In the genomic region with DNA sequence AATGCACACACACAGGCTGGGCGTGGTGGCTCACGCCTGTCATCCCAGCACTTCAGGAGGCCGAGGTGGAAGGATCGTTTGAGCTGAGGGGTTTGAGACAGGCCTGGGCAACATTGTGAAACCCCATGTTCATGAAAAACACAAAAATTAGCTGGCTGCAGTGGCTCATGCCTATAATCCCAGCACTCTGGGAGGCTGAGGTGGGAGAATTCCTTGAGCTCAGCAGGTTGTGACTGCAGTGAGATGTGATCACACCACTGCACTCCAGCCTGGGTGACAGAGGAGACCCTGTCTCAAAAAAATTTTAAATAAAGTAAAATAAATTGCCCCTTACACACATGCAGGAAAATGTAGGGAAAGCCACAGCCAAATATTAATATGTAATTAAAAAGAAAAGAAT, we compare ENCODE assay signal across 19 cellular contexts. TPM values are rescaled to one million over a fixed set of nuclear protein-coding genes. Genes with fewer than 3 reads are reported as not detected.
DNase-seq lines count a peak whose midpoint lies in the region; ATAC-seq and TF ChIP-seq lines count a peak whose summit lies in the region.
"Had no signal": no experiment of that assay in that cellular context is flagged by ENCODE, and none has a peak within 500 bp of the region (broad histone marks: within the 10 kb centered on the region; RNA-seq: fewer than 3 reads in every experiment).

No MANE protein-coding gene starts in this region.

- intact Hi-C loops in left ventricle myocardium inferior (cut with micrococcal nuclease), result no loop called here

- no peak overlapping the region for H3K4me3 Mint-ChIP-seq in WTC11
- H3K4me3 Mint-ChIP-seq: B cell; CD8-positive, alpha-beta memory T cell had no signal

- peak overlapping the region; percentile 39 for H3K9ac ChIP-seq in neuronal stem cell (ENCODE audit: low read depth, low read length, poor library complexity)
- H3K9ac ChIP-seq: BLaER1 treated with 17β-estradiol and CSF1 and Interleukin-3, amounts not matched to agents 10 nM and 100 nM had no signal

- no peak overlapping the region for H3K23ac ChIP-seq in neuronal stem cell (ENCODE audit: low read depth, low read length, poor library complexity)

- H3K4me1 ChIP-seq in neuronal stem cell (ENCODE audit: control insufficient read depth in 2 of 2, insufficient read depth in 1 of 2, low read depth in 1 of 2, low read length in 2 of 2), result peaks cover 0 to 2% of the 10 kb centered on the region in 2 donors
- H3K4me1 ChIP-seq in left ventricle myocardium inferior, result no peaks in the 10 kb centered on the region
- H3K4me1 ChIP-seq: BLaER1 treated with 17β-estradiol and CSF1 and Interleukin-3, amounts not matched to agents 10 nM and 100 nM had no signal

- H3K36me3 Mint-ChIP-seq in WTC11, result peaks cover 3% of the 10 kb centered on the region; the same call in 1 of the 2 replicates

- TF ChIP-seq CTCF in WTC11 (IDR thresholded peaks at IDR 0.05) (no peak), GM10248 (IDR thresholded peaks at IDR 0.05; ENCODE audit: control extremely low read depth, extremely low read depth, low read depth, missing control alignments) (no peak), left ventricle myocardium inferior (IDR thresholded peaks at IDR 0.05; ENCODE audit: borderline replicate concordance) (no peak)

- WGBS in neuronal stem cell (ENCODE audit: extremely low coverage in 2 of 2, insufficient read length in 2 of 2, insufficient replicate concordance in 1 of 2), 2 donors, result no CpG with 5 or more reads among the region's 4 CpGs

- H4K8ac ChIP-seq in neuronal stem cell (ENCODE audit: low read depth, low read length), result no peak overlapping the region

- no peak overlapping the region for H3K18ac ChIP-seq in neuronal stem cell (ENCODE audit: low read length)

- CTCF ChIA-PET in WTC11 (lab: Charles Lee), result no interaction called here
- CTCF ChIA-PET in GM10248 (lab: Yijun Ruan, JAX), result interaction anchor here (2.1 kb wide), 1 partner anchor 18 kb away, joined by 4 read pairs; no protein-coding TSS in a partner anchor

- H3K27ac Mint-ChIP-seq in WTC11, result peak overlapping the region; percentile 53; the same call in 1 of the 2 replicates
- H3K27ac Mint-ChIP-seq: B cell had no signal

- POLR2A ChIA-PET in WTC11 (lab: Charles Lee), result no interaction called here
- POLR2A ChIA-PET in GM10248 (lab: Yijun Ruan, JAX), result no interaction called here

- no peak overlapping the region for H3K14ac ChIP-seq in neuronal stem cell (ENCODE audit: low read length)

- H3K9me3 ChIP-seq in neuronal stem cell (replicated peaks in 1 of 2; ENCODE audit: control insufficient read depth in 2 of 2, insufficient read depth in 1 of 2, low read depth in 1 of 2, low read length in 2 of 2) (no peaks in the 10 kb centered on the region), left ventricle myocardium inferior (replicated peaks) (no peaks in the 10 kb centered on the region)
- H3K9me3 ChIP-seq: BLaER1 treated with 17β-estradiol and CSF1 and Interleukin-3, amounts not matched to agents 10 nM and 100 nM had no signal

- H3K4me2 ChIP-seq in neuronal stem cell (ENCODE audit: insufficient read depth, low read length, poor library complexity, severe bottlenecking), result no peak overlapping the region
- H3K4me2 ChIP-seq: BLaER1 treated with 17β-estradiol and CSF1 and Interleukin-3, amounts not matched to agents 10 nM and 100 nM had no signal

- H3K36me3 ChIP-seq in neuronal stem cell (replicated peaks in 1 of 2; ENCODE audit: control insufficient read depth in 2 of 2, insufficient read depth in 2 of 2, low read length in 2 of 2) (peaks cover 0 to 42% of the 10 kb centered on the region in 2 donors), left ventricle myocardium inferior (peaks cover 40% of the 10 kb centered on the region)

- peak overlapping the region; percentile 69 for H2BK5ac ChIP-seq in neuronal stem cell (ENCODE audit: low read length)

- H3K9me3 Mint-ChIP-seq in WTC11, result no peaks in the 10 kb centered on the region
- H3K9me3 Mint-ChIP-seq: CD8-positive, alpha-beta memory T cell had no signal

- no peak overlapping the region for H2AFZ ChIP-seq in neuronal stem cell (ENCODE audit: low read length)

- no peaks in the 10 kb centered on the region for H3K27me3 Mint-ChIP-seq in WTC11 (ENCODE audit: low read depth)
- H3K27me3 Mint-ChIP-seq: B cell; CD8-positive, alpha-beta memory T cell had no signal

- no peak for ATAC-seq in WTC11
- ATAC-seq: HepG2 had no signal

- in situ Hi-C loops in ACHN (cut with HindIII; ENCODE audit: low pct_ligation_motif_present, low pct_unique_long_range_greater_than_20kb, low sequenced_read_pairs), result no loop called here

- no peaks in the 10 kb centered on the region for H3K79me1 ChIP-seq in neuronal stem cell (ENCODE audit: low read depth, low read length)

- H3K4me1 Mint-ChIP-seq in WTC11, result no peaks in the 10 kb centered on the region
- H3K4me1 Mint-ChIP-seq: B cell; CD8-positive, alpha-beta memory T cell had no signal

- H4K91ac ChIP-seq in neuronal stem cell (ENCODE audit: low read depth, low read length, poor library complexity), result no peak overlapping the region

- DNase-seq in ACHN, result peak; percentile 31
- no peak for DNase-seq in WTC11 (ENCODE audit: low spot score)
- peak; percentile 37 for DNase-seq in kidney tubule cell (ENCODE audit: low spot score)
- no peak for DNase-seq in neuronal stem cell (ENCODE audit: low spot score)
- no peak for DNase-seq in GM10248 (ENCODE audit: extremely low spot score)
- no peak for DNase-seq in left ventricle myocardium inferior
- no peak for DNase-seq in central memory CD4-positive, alpha-beta T cell
- DNase-seq in cortex of kidney (lab: John Stamatoyannopoulos, UW), result no peak
- DNase-seq: 8988T; CD8-positive, alpha-beta memory T cell; COR-L47; DMS 273 treated with DMSO at 0.1 percent for 48 hours; DMS53; DND-41; EL; HCEC 1CT had no signal

- H2BK12ac ChIP-seq in neuronal stem cell (ENCODE audit: low read length), result no peak overlapping the region

- H2BK15ac ChIP-seq in neuronal stem cell (ENCODE audit: low read length), result no peak overlapping the region

- H3K27ac ChIP-seq in neuronal stem cell (replicated peaks; ENCODE audit: low read length) (no peak overlapping the region), left ventricle myocardium inferior (replicated peaks) (no peak overlapping the region)
- H3K27ac ChIP-seq: BLaER1 treated with 17β-estradiol and CSF1 and Interleukin-3, amounts not matched to agents 10 nM and 100 nM had no signal

- no peak overlapping the region for H2BK120ac ChIP-seq in neuronal stem cell (ENCODE audit: low read depth, low read length)

- H3K27me3 ChIP-seq in neuronal stem cell (ENCODE audit: control insufficient read depth in 3 of 3, insufficient read depth in 3 of 3, low read depth in 1 of 3, low read length in 3 of 3) (no peaks in the 10 kb centered on the region), left ventricle myocardium inferior (ENCODE audit: low read depth) (no peaks in the 10 kb centered on the region)
- H3K27me3 ChIP-seq: BLaER1 treated with 17β-estradiol and CSF1 and Interleukin-3, amounts not matched to agents 10 nM and 100 nM had no signal

- H3K4me3 ChIP-seq in neuronal stem cell (ENCODE audit: low read length in 2 of 2) (no peak overlapping the region), left ventricle myocardium inferior (no peak overlapping the region)
- H3K4me3 ChIP-seq: BLaER1 treated with 17β-estradiol and CSF1 and Interleukin-3, amounts not matched to agents 10 nM and 100 nM had no signal

- no peak overlapping the region for H2AK5ac ChIP-seq in neuronal stem cell (ENCODE audit: low read depth, low read length)

- no peak overlapping the region for H3K4ac ChIP-seq in neuronal stem cell (ENCODE audit: low read length)

TF ChIP-seq in WTC11, 78 proteins besides CTCF, POLR2A, EP300 and RAD21:
- TF ChIP-seq, protein P1, sequence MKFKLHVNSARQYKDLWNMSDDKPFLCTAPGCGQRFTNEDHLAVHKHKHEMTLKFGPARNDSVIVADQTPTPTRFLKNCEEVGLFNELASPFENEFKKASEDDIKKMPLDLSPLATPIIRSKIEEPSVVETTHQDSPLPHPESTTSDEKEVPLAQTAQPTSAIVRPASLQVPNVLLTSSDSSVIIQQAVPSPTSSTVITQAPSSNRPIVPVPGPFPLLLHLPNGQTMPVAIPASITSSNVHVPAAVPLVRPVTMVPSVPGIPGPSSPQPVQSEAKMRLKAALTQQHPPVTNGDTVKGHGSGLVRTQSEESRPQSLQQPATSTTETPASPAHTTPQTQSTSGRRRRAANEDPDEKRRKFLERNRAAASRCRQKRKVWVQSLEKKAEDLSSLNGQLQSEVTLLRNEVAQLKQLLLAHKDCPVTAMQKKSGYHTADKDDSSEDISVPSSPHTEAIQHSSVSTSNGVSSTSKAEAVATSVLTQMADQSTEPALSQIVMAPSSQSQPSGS (CRISPR knock-in tag; IDR thresholded peaks at IDR 0.05; ENCODE audit: borderline replicate concordance, low read depth), result no peak
- no peak for TF ChIP-seq GABPB1 (CRISPR knock-in tag; IDR thresholded peaks at IDR 0.05)
- no peak for TF ChIP-seq TEAD4 (CRISPR knock-in tag; IDR thresholded peaks at IDR 0.05)
- TF ChIP-seq NFATC4 (CRISPR knock-in tag; IDR thresholded peaks at IDR 0.05), result no peak
- TF ChIP-seq, protein P2, sequence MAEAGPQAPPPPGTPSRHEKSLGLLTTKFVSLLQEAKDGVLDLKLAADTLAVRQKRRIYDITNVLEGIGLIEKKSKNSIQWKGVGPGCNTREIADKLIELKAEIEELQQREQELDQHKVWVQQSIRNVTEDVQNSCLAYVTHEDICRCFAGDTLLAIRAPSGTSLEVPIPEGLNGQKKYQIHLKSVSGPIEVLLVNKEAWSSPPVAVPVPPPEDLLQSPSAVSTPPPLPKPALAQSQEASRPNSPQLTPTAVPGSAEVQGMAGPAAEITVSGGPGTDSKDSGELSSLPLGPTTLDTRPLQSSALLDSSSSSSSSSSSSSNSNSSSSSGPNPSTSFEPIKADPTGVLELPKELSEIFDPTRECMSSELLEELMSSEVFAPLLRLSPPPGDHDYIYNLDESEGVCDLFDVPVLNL (CRISPR knock-in tag; IDR thresholded peaks at IDR 0.05; ENCODE audit: borderline replicate concordance, low read depth), result no peak
- TF ChIP-seq ELF4 (CRISPR knock-in tag; IDR thresholded peaks at IDR 0.05; ENCODE audit: low read depth), result no peak
- no peak for TF ChIP-seq ZNF396 (CRISPR knock-in tag; IDR thresholded peaks at IDR 0.05; ENCODE audit: borderline replicate concordance)

RNA-seq across cellular contexts. Expression of gene RNF32, which starts 44.1 kb away (rescaled TPM):
- total RNA-seq in WTC11 (2021) (0.55 to 1.3 TPM (median 0.61 TPM) in 3 replicates), left ventricle myocardium inferior (not detected)
- polyA plus RNA-seq in neuronal stem cell (2013, experiment 1 of 2), result 4.8 TPM
- polyA plus RNA-seq in neuronal stem cell (2013, experiment 2 of 2), result 5.2 TPM
- total RNA-seq: HepG2 had no signal
- polyA plus RNA-seq: HepG2 had no signal

Comparison
In these comparisons a context has a peak if more than half of its experiments do, and no peak if none do; other contexts are left out.
1. DNase-seq: peak in ACHN (single experiment) and kidney tubule cell (single experiment); none in WTC11 (single experiment), neuronal stem cell (single experiment), GM10248 (single experiment), left ventricle myocardium inferior (single experiment), central memory CD4-positive, alpha-beta T cell (single experiment) and cortex of kidney (single experiment).